In genomic region chrX:31287861-31288260, GRCh38 we compare ENCODE assay signal across 21 cellular contexts.
"Had no signal": no experiment of that assay in that cellular context is flagged by ENCODE, and none has a peak within 500 bp of the region (broad histone marks: within the 10 kb centered on the region; RNA-seq: fewer than 3 reads in every experiment).

No MANE protein-coding gene starts in this region.

- DNase-seq: activated CD4-positive, alpha-beta T cell treated with anti-CD3 and anti-CD28 coated beads for 48 hours; activated CD4-positive, alpha-beta T cell treated with anti-CD3 and anti-CD28 coated beads, Interleukin-2, amount 50 U/mL, for 4 hours; activated CD4-positive, CD25-positive, alpha-beta regulatory T cell treated with anti-CD3 and anti-CD28 coated beads, Interleukin-2, amount 50 U/mL, for 72 hours; activated CD8-positive, alpha-beta memory T cell treated with anti-CD3 and anti-CD28 coated beads, Interleukin-2, amount 50 U/mL, for 48 hours; activated CD8-positive, alpha-beta T cell treated with anti-CD3 and anti-CD28 coated beads, Interleukin-2, amount 10 ng/mL, durations not matched to agents 7 days and 5 days; activated gamma-delta T cell; activated naive CD4-positive, alpha-beta T cell treated with anti-CD3 and anti-CD28 coated beads for 36 hours; activated T-cell treated with anti-CD3 and anti-CD28 coated beads, Interleukin-2, amount 50 U/mL, for 24 hours; KG1; NCI-H1092 treated with DMSO at 0.1 percent for 48 hours; NCI-H1436; NCI-H1694 treated with DMSO at 0.1 percent for 48 hours; NCI-H2029 treated with DMSO at 0.1 percent for 48 hours; NCI-H2227 treated with DMSO at 0.1 percent for 48 hours; NCI-H526; NCI-H82; Peyer's patch; Right ventricle myocardium superior; SW 1271 had no signal

- ATAC-seq: activated CD8-positive, alpha-beta T cell treated with anti-CD3 and anti-CD28 coated beads, Interleukin-2, amount 10 ng/mL, durations not matched to agents 7 days and 5 days; SK-N-SH treated with all-trans-retinoic acid at 6 μM for 48 hours; WTC11 had no signal
